20 cellular contexts compared by ENCODE assay signal in genomic region chr1:3373700-3374405, GRCh38.
"Had no signal": no experiment of that assay in that cellular context is flagged by ENCODE, and none has a peak within 500 bp of the region (broad histone marks: within the 10 kb centered on the region; RNA-seq: fewer than 3 reads in every experiment).

No MANE protein-coding gene starts in this region.

- H3K27ac ChIP-seq: colonic mucosa, hepatocyte, ovary, right atrium auricular region, sigmoid colon, skin epidermis, upper lobe of left lung, uterus had no signal

- H3K4me2 ChIP-seq: hepatocyte had no signal

- ATAC-seq: left colon, left ventricle myocardium superior had no signal

- H3K4me1 ChIP-seq: colonic mucosa, upper lobe of left lung, uterus had no signal

- H3K4me3 ChIP-seq: colonic mucosa, hepatocyte, lung, ovary, right atrium auricular region, sigmoid colon, skin epidermis, thyroid gland, upper lobe of left lung, uterus had no signal

- H2AFZ ChIP-seq: hepatocyte had no signal

- H3K27me3 ChIP-seq: colonic mucosa, hepatocyte, ovary, right atrium auricular region, thyroid gland, upper lobe of left lung, uterus had no signal

- H3K4me3 Mint-ChIP-seq: nephron progenitor cell had no signal

- H3K9me3 ChIP-seq: colonic mucosa, ovary, right atrium auricular region, sigmoid colon, thyroid gland, upper lobe of left lung, uterus had no signal

- H3K36me3 ChIP-seq: colonic mucosa, ovary, right atrium auricular region, sigmoid colon, thyroid gland, upper lobe of left lung, uterus had no signal

- H3K9me3 Mint-ChIP-seq: nephron progenitor cell had no signal

- H3K27ac Mint-ChIP-seq: nephron progenitor cell had no signal

- H3K79me2 ChIP-seq: hepatocyte had no signal

- DNase-seq: colonic mucosa; effector CD4-positive, alpha-beta T cell; foreskin melanocyte; head of caudate nucleus; left colon; left ventricle myocardium superior; mesenchymal stem cell; midbrain; nephron progenitor cell; ovary; sigmoid colon; stimulated activated CD4-positive, alpha-beta T cell treated with anti-CD3 and anti-CD28 coated beads, Interleukin-2, amount 100 ng/mL, for 24 hours; stimulated activated naive CD4-positive, alpha-beta T cell treated with Interleukin-2 at 50 U/mL for 16 hours; thyroid gland; uterus had no signal
